In the genomic region with DNA sequence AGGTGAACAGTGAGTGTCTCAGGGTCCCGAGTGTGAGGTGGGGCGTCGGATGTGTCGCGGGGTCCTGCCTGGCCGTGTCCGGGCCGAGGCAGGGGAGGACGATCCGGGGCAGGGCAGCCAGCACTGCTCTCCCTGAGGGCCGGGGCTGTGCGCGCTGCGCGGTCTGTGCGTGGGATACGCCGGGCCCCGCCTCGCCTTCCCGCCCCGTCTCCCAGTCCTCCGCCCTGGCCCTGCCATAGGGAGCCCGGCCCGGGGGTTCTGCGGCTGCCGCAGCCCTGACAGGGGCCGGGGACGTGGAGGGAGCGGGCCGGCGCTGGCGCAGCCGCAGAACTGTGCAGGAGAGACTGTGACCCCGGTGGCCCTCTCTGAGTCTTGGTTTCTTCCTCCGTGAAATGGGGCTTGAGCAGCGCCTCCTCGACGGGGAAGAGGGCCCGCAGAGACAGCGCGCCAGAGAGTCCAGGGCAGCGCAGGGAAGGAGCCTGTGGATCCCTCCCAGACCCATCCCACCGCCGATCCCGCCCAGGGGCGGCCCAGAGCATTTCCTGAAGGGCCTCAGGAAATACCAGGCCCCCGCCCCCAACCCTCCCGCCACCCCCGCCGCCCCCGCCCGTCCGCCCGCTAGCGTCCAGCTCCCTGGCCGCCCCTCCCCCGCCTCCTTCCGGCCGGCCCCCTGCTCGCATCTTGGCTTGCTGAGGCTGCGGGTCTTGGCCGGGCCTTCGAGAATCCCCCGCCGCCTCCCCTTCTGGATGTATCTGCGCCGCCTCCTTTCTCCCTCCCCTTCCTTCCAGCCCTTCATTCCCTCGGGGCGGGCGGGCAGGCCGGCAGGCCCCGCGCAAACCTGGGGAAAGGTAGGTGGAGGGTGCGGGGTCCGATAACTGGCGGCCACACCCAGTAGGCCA, we compare ENCODE assay signal across 7 cellular contexts. TPM values are rescaled to one million over a fixed set of nuclear protein-coding genes. Genes with fewer than 3 reads are reported as not detected.
A peak's percentile ranks its signal among the peaks of the same experiment; 100 is the strongest.
DNase-seq lines count a peak whose midpoint lies in the region; ATAC-seq and TF ChIP-seq lines count a peak whose summit lies in the region.
"Not testable (repeated sequence)": the region's sequence is repeated elsewhere in the genome, so short reads cannot be mapped to it uniquely, and the experiment has no call there.

No MANE protein-coding gene starts in this region.

- DNase-seq in WTC11 (ENCODE audit: low spot score); activated naive CD4-positive, alpha-beta T cell treated with anti-CD3 and anti-CD28 coated beads, Interleukin-2, amount 50 U/mL, for 72 hours (ENCODE audit: low spot score in 2 of 2); Right ventricle myocardium inferior (ENCODE audit: missing footprints); left lung; naive thymus-derived CD8-positive, alpha-beta T cell: not testable (repeated sequence)

- H3K27ac Mint-ChIP-seq in WTC11; activated naive CD4-positive, alpha-beta T cell treated with anti-CD3 and anti-CD28 coated beads, Interleukin-2, amount 50 U/mL, for 72 hours; naive thymus-derived CD8-positive, alpha-beta T cell; stimulated activated memory B cell treated with anti-CD40 and anti-IgM and Interleukin-4, amounts not matched to agents 10 μg/mL and 1 μg/mL and 100 μg/mL, for 72 hours: not testable (repeated sequence)

- not testable (repeated sequence) for H3K4me3 Mint-ChIP-seq in WTC11; naive thymus-derived CD8-positive, alpha-beta T cell; stimulated activated memory B cell treated with anti-CD40 and anti-IgM and Interleukin-4, amounts not matched to agents 10 μg/mL and 1 μg/mL and 100 μg/mL, for 72 hours

- not testable (repeated sequence) for H3K9me3 ChIP-seq in left lung

- CTCF ChIA-PET in WTC11 (lab: Charles Lee), result not testable (repeated sequence)

- not testable (repeated sequence) for H3K36me3 Mint-ChIP-seq in WTC11; activated naive CD4-positive, alpha-beta T cell treated with anti-CD3 and anti-CD28 coated beads, Interleukin-2, amount 50 U/mL, for 72 hours; naive thymus-derived CD8-positive, alpha-beta T cell; stimulated activated memory B cell treated with anti-CD40 and anti-IgM and Interleukin-4, amounts not matched to agents 10 μg/mL and 1 μg/mL and 100 μg/mL, for 72 hours

- H3K27me3 ChIP-seq in left lung, result not testable (repeated sequence)

- not testable (repeated sequence) for H3K27me3 Mint-ChIP-seq in WTC11 (ENCODE audit: low read depth); naive thymus-derived CD8-positive, alpha-beta T cell; stimulated activated memory B cell treated with anti-CD40 and anti-IgM and Interleukin-4, amounts not matched to agents 10 μg/mL and 1 μg/mL and 100 μg/mL, for 72 hours

- not testable (repeated sequence) for H3K4me3 ChIP-seq in left lung

- ATAC-seq in HG03432 (IDR thresholded peaks at IDR 0.05; ENCODE audit: unreplicated experiment), result peak; percentile 47
- ATAC-seq in WTC11, result peak; percentile 88
- peak; percentile 23 to 56 for ATAC-seq in activated naive CD4-positive, alpha-beta T cell treated with anti-CD3 and anti-CD28 coated beads, Interleukin-2, amount 50 U/mL, for 72 hours
- peak; percentile 93 for ATAC-seq in Right ventricle myocardium inferior
- ATAC-seq in left lung, result peak; percentile 93
- peak; percentile 11 to 31 for ATAC-seq in naive thymus-derived CD8-positive, alpha-beta T cell
- peak; percentile 52 for ATAC-seq in stimulated activated memory B cell treated with anti-CD40 and anti-IgM and Interleukin-4, amounts not matched to agents 10 μg/mL and 1 μg/mL and 100 μg/mL, for 72 hours

- intact Hi-C loops in Right ventricle myocardium inferior (cut with DNase I); left lung (cut with DNase I): not testable (repeated sequence)

- H3K4me1 ChIP-seq in left lung, result not testable (repeated sequence)

- not testable (repeated sequence) for TF ChIP-seq CTCF in WTC11 (IDR thresholded peaks at IDR 0.05); left lung (IDR thresholded peaks at IDR 0.05)

- H3K36me3 ChIP-seq in left lung, result not testable (repeated sequence)

- H3K4me1 Mint-ChIP-seq in WTC11; naive thymus-derived CD8-positive, alpha-beta T cell; stimulated activated memory B cell treated with anti-CD40 and anti-IgM and Interleukin-4, amounts not matched to agents 10 μg/mL and 1 μg/mL and 100 μg/mL, for 72 hours: not testable (repeated sequence)

- not testable (repeated sequence) for H3K9me3 Mint-ChIP-seq in WTC11; activated naive CD4-positive, alpha-beta T cell treated with anti-CD3 and anti-CD28 coated beads, Interleukin-2, amount 50 U/mL, for 72 hours; naive thymus-derived CD8-positive, alpha-beta T cell; stimulated activated memory B cell treated with anti-CD40 and anti-IgM and Interleukin-4, amounts not matched to agents 10 μg/mL and 1 μg/mL and 100 μg/mL, for 72 hours

- POLR2A ChIA-PET in WTC11 (lab: Charles Lee); naive thymus-derived CD8-positive, alpha-beta T cell (lab: Charles Lee): not testable (repeated sequence)

- not testable (repeated sequence) for H3K27ac ChIP-seq in left lung

RNA-seq across cellular contexts. Expression of gene EPN2, which starts 22.0 kb away (rescaled TPM):
- total RNA-seq in WTC11 (2021) (48.8 to 62.7 TPM (median 62.3 TPM) in 3 replicates), Right ventricle myocardium inferior (85.5 TPM), left lung (10 to 100 TPM; 43.3 to 49.1 TPM)
- 1 to 10 TPM; 2.6 to 9.7 TPM for total RNA-seq in activated naive CD4-positive, alpha-beta T cell treated with anti-CD3 and anti-CD28 coated beads, Interleukin-2, amount 50 U/mL, for 72 hours
- 1 to 10 TPM; 6.1 to 6.5 TPM for total RNA-seq in naive thymus-derived CD8-positive, alpha-beta T cell
- 1 to 10 TPM; 1.3 to 3.7 (median 1.6) TPM for polyA plus RNA-seq in naive thymus-derived CD8-positive, alpha-beta T cell

Comparison
In these comparisons a context has a peak if more than half of its experiments do, and no peak if none do; other contexts are left out.
1. ATAC-seq: peak in every context shown above with its lines; median percentile 93 in Right ventricle myocardium inferior; 93 in left lung; 88 in WTC11; 52 in stimulated activated memory B cell treated with anti-CD40 and anti-IgM and Interleukin-4, amounts not matched to agents 10 μg/mL and 1 μg/mL and 100 μg/mL, for 72 hours; 47 in HG03432; 40 in activated naive CD4-positive, alpha-beta T cell treated with anti-CD3 and anti-CD28 coated beads, Interleukin-2, amount 50 U/mL, for 72 hours; 21 in naive thymus-derived CD8-positive, alpha-beta T cell.